In genomic region chr5:141184117-141184855, GRCh38 we compare ENCODE assay signal across 3 cellular contexts. TPM values are rescaled to one million over a fixed set of nuclear protein-coding genes. Genes with fewer than 3 reads are reported as not detected.
"Had no signal": no experiment of that assay in that cellular context is flagged by ENCODE, and none has a peak within 500 bp of the region (broad histone marks: within the 10 kb centered on the region; RNA-seq: fewer than 3 reads in every experiment).

No MANE protein-coding gene starts in this region.

RNA-seq across cellular contexts. Expression of gene PCDHB16, which starts 2.1 kb away (rescaled TPM):
- total RNA-seq: natural killer cell had no signal
- polyA plus RNA-seq: naive thymus-derived CD4-positive, alpha-beta T cell had no signal

RNA-seq across cellular contexts. Expression of gene PCDHB9, which starts 2.7 kb away (rescaled TPM):
- polyA plus RNA-seq: naive thymus-derived CD4-positive, alpha-beta T cell had no signal

RNA-seq across cellular contexts. Expression of gene PCDHB8, which starts 6.7 kb away (rescaled TPM):
- total RNA-seq: naive thymus-derived CD4-positive, alpha-beta T cell; natural killer cell had no signal
- polyA plus RNA-seq: naive thymus-derived CD4-positive, alpha-beta T cell; stomach had no signal

RNA-seq across cellular contexts. Expression of gene PCDHB10, which starts 7.9 kb away (rescaled TPM):
- polyA plus RNA-seq: naive thymus-derived CD4-positive, alpha-beta T cell had no signal

RNA-seq across cellular contexts. Expression of gene PCDHB7, which starts 11.8 kb away (rescaled TPM):
- total RNA-seq: naive thymus-derived CD4-positive, alpha-beta T cell; natural killer cell had no signal
- polyA plus RNA-seq: naive thymus-derived CD4-positive, alpha-beta T cell had no signal
